ENCODE assay signal across 1 cellular context in the genomic region with DNA sequence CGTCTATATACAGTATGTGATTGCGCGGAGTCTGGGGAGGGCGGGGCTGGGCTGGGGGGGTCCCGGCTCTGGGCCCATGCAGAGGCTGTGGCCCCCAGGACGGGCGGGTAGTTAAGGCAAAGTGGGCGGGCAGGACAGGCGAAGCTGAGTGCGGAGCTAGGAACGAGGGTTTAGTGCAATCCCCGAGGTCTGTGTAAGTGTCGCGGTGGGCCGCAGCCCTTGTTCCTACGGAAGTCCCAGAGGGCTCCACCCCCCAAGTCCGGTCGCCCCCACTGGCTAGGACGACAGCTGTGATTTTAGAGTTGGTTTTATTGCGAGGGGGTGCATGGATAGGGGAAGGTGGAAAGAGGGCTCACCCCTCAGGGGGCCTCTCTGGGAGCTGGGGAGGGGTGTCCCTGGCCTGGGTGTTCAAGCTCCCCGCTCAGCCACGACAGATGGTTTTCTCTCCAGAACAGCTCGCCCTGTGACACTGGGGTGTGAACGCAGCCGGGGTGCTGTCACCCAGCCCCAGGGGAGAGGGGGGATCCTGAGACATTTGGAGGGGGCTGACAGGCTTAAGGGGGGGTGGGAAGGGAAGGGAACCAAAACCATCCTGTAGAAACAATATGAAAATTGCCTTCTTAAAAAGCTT.
A peak's percentile ranks its signal among the peaks of the same experiment; 100 is the strongest.
TF ChIP-seq lines count a peak whose summit lies in the region.

No MANE protein-coding gene starts in this region.

TF ChIP-seq in GM12878, 131 proteins besides CTCF, POLR2A, EP300 and RAD21:
- TF ChIP-seq POU2F2 (IDR thresholded peaks at IDR 0.05; ENCODE audit: borderline replicate concordance, low read depth, low read length) (no peak), POLR2AphosphoS2 (IDR thresholded peaks at IDR 0.05; ENCODE audit: low read depth, low read length) (0 out of 2 replicates have a peak, but pooled peaks have one; percentile 31), TCF12 (IDR thresholded peaks at IDR 0.05; ENCODE audit: low read depth, low read length) (no peak), CREM (IDR thresholded peaks at IDR 0.05; ENCODE audit: low read depth) (no peak), STAT3 (IDR thresholded peaks at IDR 0.05; ENCODE audit: low read depth, low read length) (no peak)
- TF ChIP-seq, protein P1, sequence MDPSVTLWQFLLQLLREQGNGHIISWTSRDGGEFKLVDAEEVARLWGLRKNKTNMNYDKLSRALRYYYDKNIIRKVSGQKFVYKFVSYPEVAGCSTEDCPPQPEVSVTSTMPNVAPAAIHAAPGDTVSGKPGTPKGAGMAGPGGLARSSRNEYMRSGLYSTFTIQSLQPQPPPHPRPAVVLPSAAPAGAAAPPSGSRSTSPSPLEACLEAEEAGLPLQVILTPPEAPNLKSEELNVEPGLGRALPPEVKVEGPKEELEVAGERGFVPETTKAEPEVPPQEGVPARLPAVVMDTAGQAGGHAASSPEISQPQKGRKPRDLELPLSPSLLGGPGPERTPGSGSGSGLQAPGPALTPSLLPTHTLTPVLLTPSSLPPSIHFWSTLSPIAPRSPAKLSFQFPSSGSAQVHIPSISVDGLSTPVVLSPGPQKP (IDR thresholded peaks at IDR 0.05; ENCODE audit: low read depth, low read length): no peak
